ENCODE assay signal across 9 cellular contexts in genomic region chr1:46065405-46065804, GRCh38.
DNase-seq lines count a peak whose midpoint lies in the region; ATAC-seq and TF ChIP-seq lines count a peak whose summit lies in the region.
"Had no signal": no experiment of that assay in that cellular context is flagged by ENCODE, and none has a peak within 500 bp of the region (broad histone marks: within the 10 kb centered on the region; RNA-seq: fewer than 3 reads in every experiment).

No MANE protein-coding gene starts in this region.

- BruUV-seq in HCT116 (replicated peaks; lab: Mats Ljungman, UMichigan), result no TSS peak

- peaks cover 4% of the 10 kb centered on the region for H3F3A ChIP-seq in SK-N-SH (replicated peaks; ENCODE audit: insufficient read depth)

- intact Hi-C loops in CD4-positive, alpha-beta memory T cell (cut with micrococcal nuclease), result no loop called here
- intact Hi-C loops in HCT116 (cut with micrococcal nuclease), result no loop called here

- peak in 4 of 5 donors; percentile 17 to 30 (median 24) for DNase-seq in CD4-positive, alpha-beta memory T cell
- DNase-seq in HCT116 (ENCODE audit: low read depth, low spot score) (peak; percentile 18), SK-N-SH (no peak), kidney tubule cell (ENCODE audit: low spot score) (peak; percentile 63), cerebellum (ENCODE audit: low spot score) (no peak), NCI-H146 (lab: John Stamatoyannopoulos, UW) (no peak)
- DNase-seq: SHP77 treated with DMSO at 0.1 percent for 48 hours had no signal

- H3K9me3 Mint-ChIP-seq in CD4-positive, alpha-beta memory T cell, result no peaks in the 10 kb centered on the region

- no peak for TF ChIP-seq RAD21 in HCT116 (IDR thresholded peaks at IDR 0.05; ENCODE audit: low read depth)
- TF ChIP-seq RAD21 in SK-N-SH (IDR thresholded peaks at IDR 0.05; ENCODE audit: low read length), result no peak

- peak overlapping the region; percentile 69 to 87 (median 72) for H3K4me3 Mint-ChIP-seq in CD4-positive, alpha-beta memory T cell

- H3K4me1 ChIP-seq in CD4-positive, alpha-beta memory T cell (ENCODE audit: insufficient read depth, low read length), result peaks cover 14% of the 10 kb centered on the region
- peaks cover 2 to 24% of the 10 kb centered on the region in 2 experiments; a peak in 3 of 4 replicates for H3K4me1 ChIP-seq in HCT116 (ENCODE audit: control insufficient read depth in 1 of 2, insufficient read depth in 2 of 2, low read length in 2 of 2)
- no peaks in the 10 kb centered on the region; a peak in 1 of 4 replicates for H3K4me1 ChIP-seq in SK-N-SH (ENCODE audit: control insufficient read depth in 1 of 2, insufficient read depth in 2 of 2, low read depth in 1 of 2, low read length in 1 of 2)

- peaks cover 14 to 34% (median 18%) of the 10 kb centered on the region in 4 donors for H3K4me1 Mint-ChIP-seq in CD4-positive, alpha-beta memory T cell

- H3K4me3 ChIP-seq in CD4-positive, alpha-beta memory T cell (ENCODE audit: low read length in 2 of 2), result no peak overlapping the region
- H3K4me3 ChIP-seq in HCT116 (replicated peaks in 1 of 2; ENCODE audit: low read depth in 1 of 2, low read length in 2 of 2), result no peak overlapping the region
- no peak overlapping the region; a peak in 1 of 4 replicates for H3K4me3 ChIP-seq in SK-N-SH (ENCODE audit: low read depth in 2 of 2, low read length in 1 of 2)

- H3K79me2 ChIP-seq in HCT116 (ENCODE audit: insufficient read depth, low read length) (no peaks in the 10 kb centered on the region), SK-N-SH (ENCODE audit: insufficient read depth) (no peaks in the 10 kb centered on the region)

- peak overlapping the region; percentile 44 for H3K4me2 ChIP-seq in HCT116 (ENCODE audit: low read length)
- no peak overlapping the region; the same call in 1 of the 2 replicates for H3K4me2 ChIP-seq in SK-N-SH

- no peaks in the 10 kb centered on the region for H3K27me3 ChIP-seq in CD4-positive, alpha-beta memory T cell (ENCODE audit: insufficient read depth, low read length)
- H3K27me3 ChIP-seq in HCT116 (ENCODE audit: insufficient read depth, low read length) (no peaks in the 10 kb centered on the region), SK-N-SH (ENCODE audit: insufficient read depth) (no peaks in the 10 kb centered on the region)

- no peaks in the 10 kb centered on the region for H3K36me3 ChIP-seq in CD4-positive, alpha-beta memory T cell (ENCODE audit: insufficient read depth, low read length)
- no peaks in the 10 kb centered on the region for H3K36me3 ChIP-seq in HCT116 (ENCODE audit: control insufficient read depth in 1 of 2, insufficient read depth in 2 of 2, low read length in 2 of 2)
- H3K36me3 ChIP-seq in SK-N-SH (replicated peaks in 1 of 2; ENCODE audit: control insufficient read depth in 1 of 2, insufficient read depth in 2 of 2, low read length in 1 of 2), result peaks cover 13 to 56% of the 10 kb centered on the region in 2 experiments

- TF ChIP-seq EP300 in SK-N-SH (IDR thresholded peaks at IDR 0.05; ENCODE audit: borderline replicate concordance in 1 of 2, low read depth in 1 of 2, low read length in 1 of 2), result no peak

- H4K20me1 ChIP-seq in HCT116 (ENCODE audit: insufficient read depth) (no peaks in the 10 kb centered on the region), SK-N-SH (ENCODE audit: insufficient read depth) (no peaks in the 10 kb centered on the region)

- no peak for TF ChIP-seq CTCF in HCT116 (IDR thresholded peaks at IDR 0.05 in 2 of 3, conservative IDR thresholded peaks at IDR 0.05 in 1 of 3; ENCODE audit: borderline replicate concordance in 1 of 3, insufficient read depth in 1 of 3, low read depth in 2 of 3, low read length in 2 of 3)
- no peak for TF ChIP-seq CTCF in SK-N-SH (IDR thresholded peaks at IDR 0.05)

- H3K9ac ChIP-seq in HCT116 (ENCODE audit: low read length) (no peak overlapping the region), SK-N-SH (no peak overlapping the region)

- no peak for TF ChIP-seq POLR2A in HCT116 (IDR thresholded peaks at IDR 0.05; ENCODE audit: borderline replicate concordance, extremely low read depth, insufficient read depth, insufficient read length)

- H2AFZ ChIP-seq in HCT116 (ENCODE audit: low read depth, low read length, poor library complexity, severe bottlenecking), result peak overlapping the region; percentile 14
- H2AFZ ChIP-seq in SK-N-SH (ENCODE audit: low read depth), result peak overlapping the region; percentile 4; the same call in 1 of the 2 replicates

- H3K27ac ChIP-seq in CD4-positive, alpha-beta memory T cell (ENCODE audit: low read depth, low read length), result peak overlapping the region; percentile 10
- H3K27ac ChIP-seq in HCT116 (ENCODE audit: low read depth, low read length) (no peak overlapping the region), SK-N-SH (ENCODE audit: low read depth in 2 of 2, low read length in 1 of 2) (no peak overlapping the region)

- ATAC-seq in HCT116 (peak; percentile 89), HG03520 (IDR thresholded peaks at IDR 0.05; ENCODE audit: unreplicated experiment) (no peak), HG03097 (IDR thresholded peaks at IDR 0.05; ENCODE audit: low FRiP score, unreplicated experiment) (no peak)

- H3K36me3 Mint-ChIP-seq in CD4-positive, alpha-beta memory T cell, result no peaks in the 10 kb centered on the region

- CTCF ChIA-PET in CD4-positive, alpha-beta memory T cell (lab: Charles Lee; ENCODE audit: partially characterized antibody), result interaction anchor here (1.1 kb wide), 1 partner anchor 158 kb away, joined by 3 read pairs; no protein-coding TSS in a partner anchor
- CTCF ChIA-PET in HCT116 (lab: Charles Lee) (no interaction called here), SK-N-SH (lab: Yijun Ruan, JAX) (interaction anchor here (0.7 kb wide), 1 partner anchor 158 kb away, joined by 3 read pairs; no protein-coding TSS in a partner anchor)

- H3K9me3 ChIP-seq in CD4-positive, alpha-beta memory T cell (ENCODE audit: control insufficient read depth in 1 of 2, low read length in 2 of 2), result no peaks in the 10 kb centered on the region
- no peaks in the 10 kb centered on the region for H3K9me3 ChIP-seq in HCT116 (ENCODE audit: control insufficient read depth in 1 of 2, insufficient read depth in 1 of 2, low read depth in 1 of 2, low read length in 2 of 2)
- no peaks in the 10 kb centered on the region for H3K9me3 ChIP-seq in SK-N-SH

- H3K27me3 Mint-ChIP-seq in CD4-positive, alpha-beta memory T cell, result no peaks in the 10 kb centered on the region

- H3K27ac Mint-ChIP-seq in CD4-positive, alpha-beta memory T cell, result peak overlapping the region in 6 of 7 donors; percentile 26 to 93 (median 79)

- RAD21 ChIA-PET in HCT116 (lab: Charles Lee; ENCODE audit: low non-redundant PET in 1 of 2, low total read pairs in 2 of 2, uncharacterized antibody in 2 of 2, unreplicated experiment in 2 of 2), result no interaction called here

- H3K9me2 ChIP-seq in HCT116 (ENCODE audit: insufficient read depth), result no peaks in the 10 kb centered on the region
- no peaks in the 10 kb centered on the region for H3K9me2 ChIP-seq in SK-N-SH

- POLR2A ChIA-PET in CD4-positive, alpha-beta memory T cell (lab: Charles Lee; ENCODE audit: partially characterized antibody), result interaction anchor here (1.6 kb wide), 1 partner anchor 101 kb away, joined by 8 read pairs; no protein-coding TSS in a partner anchor
- POLR2A ChIA-PET in HCT116 (lab: Charles Lee) (no interaction called here), SK-N-SH (lab: Yijun Ruan, JAX) (no interaction called here)

TF ChIP-seq in HCT116, 20 proteins besides CTCF, POLR2A, EP300 and RAD21:
- TF ChIP-seq CEBPB (IDR thresholded peaks at IDR 0.05; ENCODE audit: low read depth) (no peak), JUND (IDR thresholded peaks at IDR 0.05) (no peak), POLR2AphosphoS5 (IDR thresholded peaks at IDR 0.05; ENCODE audit: low read depth, low read length) (0 out of 2 replicates have a peak, but pooled peaks have one; percentile 32), ELF1 (IDR thresholded peaks at IDR 0.05; ENCODE audit: borderline replicate concordance, low read depth) (peak; percentile 35; the same call in 1 of the 2 replicates)

TF ChIP-seq in SK-N-SH, 30 proteins besides CTCF, POLR2A, EP300 and RAD21:
- TF ChIP-seq USF1 (IDR thresholded peaks at IDR 0.05; ENCODE audit: borderline replicate concordance, low read depth) (peak; percentile 67; the same call in 1 of the 2 replicates), MEF2A (IDR thresholded peaks at IDR 0.05; ENCODE audit: borderline replicate concordance, low read depth) (no peak), FOXM1 (IDR thresholded peaks at IDR 0.05; ENCODE audit: low read depth) (no peak)
TF ChIP-seq in SK-N-SH: peak in this region for 1.

Comparison
In these comparisons a context has a peak if more than half of its experiments do, and no peak if none do; other contexts are left out.
1. DNase-seq: peak in CD4-positive, alpha-beta memory T cell (4 of 5), HCT116 (single experiment) and kidney tubule cell (single experiment); none in SK-N-SH (single experiment), cerebellum (single experiment) and NCI-H146 (single experiment).